8 cellular contexts compared by ENCODE assay signal in the genomic region with DNA sequence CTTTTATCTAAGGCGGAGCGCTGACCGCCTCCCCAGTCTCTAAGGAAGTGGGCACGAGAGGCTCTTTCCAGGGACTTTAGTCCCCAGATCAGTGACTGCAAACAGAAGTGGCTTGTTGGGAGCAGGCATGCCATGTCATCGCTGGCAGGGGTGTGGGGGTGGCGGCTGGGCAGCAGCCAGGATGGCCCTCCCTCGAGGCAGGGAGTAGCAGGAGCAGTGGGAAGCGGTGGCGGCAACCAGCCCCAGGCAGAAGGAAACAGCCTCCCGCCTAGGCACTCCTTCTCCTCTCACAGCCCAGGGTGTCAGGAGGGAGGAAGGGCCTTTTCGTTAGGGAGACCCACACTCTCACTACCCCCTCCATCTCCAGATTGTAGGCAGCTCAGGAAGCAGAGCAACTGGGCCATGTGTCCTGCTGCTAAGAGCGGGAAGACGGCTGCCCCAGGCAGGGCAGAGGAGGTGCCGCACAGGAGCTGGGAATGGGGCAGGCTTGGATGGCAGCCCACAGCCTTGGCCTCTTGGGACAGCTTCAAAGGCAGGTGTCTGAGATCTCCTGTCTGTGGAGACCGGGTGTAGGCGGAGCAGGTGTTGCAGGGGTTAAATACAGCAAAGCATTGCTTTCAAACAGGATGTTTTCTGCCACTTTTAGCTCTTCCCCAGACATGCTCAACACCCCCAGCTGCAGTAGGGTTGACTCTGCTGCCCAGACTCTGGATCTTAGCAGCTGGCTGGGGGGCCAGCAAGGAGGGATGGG. TPM values are rescaled to one million over a fixed set of nuclear protein-coding genes. Genes with fewer than 3 reads are reported as not detected.
DNase-seq lines count a peak whose midpoint lies in the region; ATAC-seq, FAIRE-seq and TF ChIP-seq lines count a peak whose summit lies in the region.

No MANE protein-coding gene starts in this region.

- H3K27me3 Mint-ChIP-seq in activated T-cell treated with anti-CD3 and anti-CD28 coated beads, Interleukin-2, amount 50 U/mL, for 24 hours: no peaks in the 10 kb centered on the region
- H3K27me3 Mint-ChIP-seq in naive B cell: peaks cover 10 to 32% (median 21%) of the 10 kb centered on the region in 3 donors

- no peak for TF ChIP-seq CTCF in GM10266 (IDR thresholded peaks at IDR 0.05; ENCODE audit: control insufficient read depth, insufficient read depth, low read depth, missing control alignments)

- peak overlapping the region; percentile 80 for H3K4me3 Mint-ChIP-seq in activated T-cell treated with anti-CD3 and anti-CD28 coated beads, Interleukin-2, amount 50 U/mL, for 24 hours
- H3K4me3 Mint-ChIP-seq in naive B cell: peak overlapping the region in 7 of 8 donors; percentile 76 to 89 (median 81)

- peaks cover 93% of the 10 kb centered on the region for H3K36me3 Mint-ChIP-seq in activated T-cell treated with anti-CD3 and anti-CD28 coated beads, Interleukin-2, amount 50 U/mL, for 24 hours (ENCODE audit: low read depth)
- H3K36me3 Mint-ChIP-seq in naive B cell: no peaks in the 10 kb centered on the region

- in situ Hi-C loops in KBM-7 (cut with MboI; ENCODE audit: low pct_unique_long_range_greater_than_20kb, low sequenced_read_pairs): no loop called here

- FAIRE-seq in urothelium cell line (lab: Jason Lieb, UNC): no peak

- peak overlapping the region; percentile 98 for H3K27ac Mint-ChIP-seq in activated T-cell treated with anti-CD3 and anti-CD28 coated beads, Interleukin-2, amount 50 U/mL, for 24 hours
- H3K27ac Mint-ChIP-seq in naive B cell: peak overlapping the region in 3 of 6 donors; percentile 56 to 89 (median 63)

- H3K4me1 Mint-ChIP-seq in activated T-cell treated with anti-CD3 and anti-CD28 coated beads, Interleukin-2, amount 50 U/mL, for 24 hours (ENCODE audit: low read depth): peaks cover 86% of the 10 kb centered on the region
- H3K4me1 Mint-ChIP-seq in naive B cell: peaks cover 19 to 33% (median 28%) of the 10 kb centered on the region in 3 donors

- ATAC-seq in GM21390 (IDR thresholded peaks at IDR 0.05; ENCODE audit: unreplicated experiment) (peak; percentile 80), HG03521 (IDR thresholded peaks at IDR 0.05; ENCODE audit: unreplicated experiment) (peak; percentile 72), naive B cell (ENCODE audit: low read depth in 2 of 2) (peak; percentile 63 to 67)

- peak; percentile 62 for DNase-seq in GM10266 (ENCODE audit: extremely low spot score)
- DNase-seq in activated T-cell treated with anti-CD3 and anti-CD28 coated beads, Interleukin-2, amount 50 U/mL, for 24 hours: peak; percentile 65
- no peak for DNase-seq in naive B cell
- no peak for DNase-seq in KBM-7
- DNase-seq in NCI-H526 (lab: John Stamatoyannopoulos, UW): no peak
- DNase-seq in urothelium cell line (ENCODE audit: low spot score): no peak

- H3K9me3 Mint-ChIP-seq in activated T-cell treated with anti-CD3 and anti-CD28 coated beads, Interleukin-2, amount 50 U/mL, for 24 hours: no peaks in the 10 kb centered on the region
- no peaks in the 10 kb centered on the region for H3K9me3 Mint-ChIP-seq in naive B cell

RNA-seq across cellular contexts. Expression of a gene that starts 21.8 kb away (rescaled TPM):
- polyA plus RNA-seq in naive B cell (ENCODE audit: low read depth in 6 of 6): under 1 TPM in 2 of 6 donors, not detected in 4; 0.05 to 0.44 TPM

Comparison
In these comparisons a context has a peak if more than half of its experiments do, and no peak if none do; other contexts are left out.
1. DNase-seq: peak in GM10266 (single experiment) and activated T-cell treated with anti-CD3 and anti-CD28 coated beads, Interleukin-2, amount 50 U/mL, for 24 hours (single experiment); none in naive B cell (single experiment), KBM-7 (single experiment), NCI-H526 (0 of 2) and urothelium cell line (single experiment).
2. Peak in every context shown above with its lines, with median percentiles within 50 percentile points of each other: ATAC-seq.